ENCODE assay signal across 26 cellular contexts in the genomic region with DNA sequence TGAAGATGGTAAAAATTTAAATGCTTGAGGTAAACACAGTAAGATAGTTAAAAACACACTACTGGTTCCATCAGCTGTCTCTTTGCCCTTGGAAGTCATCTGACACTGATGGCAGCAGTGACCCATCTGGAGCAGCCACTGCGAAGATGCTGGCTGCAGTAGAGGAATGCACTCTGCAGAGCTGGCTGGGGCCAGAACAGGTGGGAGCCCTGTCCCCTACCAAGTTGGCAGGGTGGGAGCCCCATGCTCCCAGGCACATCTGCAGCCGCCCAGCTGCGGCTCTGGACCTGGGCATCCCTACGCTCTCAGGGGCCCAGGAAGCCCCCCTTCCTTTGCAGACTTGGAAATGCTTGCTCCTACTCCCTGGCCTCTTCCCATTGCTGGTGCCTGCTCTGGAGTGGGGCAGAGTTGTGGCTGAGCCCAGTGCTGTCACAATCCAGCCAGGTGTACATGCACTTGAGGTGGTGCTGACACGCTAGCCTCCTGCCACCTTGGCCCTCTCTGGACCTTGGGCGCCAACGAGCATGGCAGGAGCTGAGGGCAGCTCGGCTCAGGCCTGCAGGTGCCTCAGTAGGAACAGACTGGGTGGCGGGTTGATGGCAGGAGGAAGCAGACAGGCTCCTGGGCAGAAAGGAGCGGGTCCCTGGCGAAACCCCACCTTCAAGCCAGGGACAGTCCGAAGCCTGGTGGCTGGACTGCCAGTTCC.
"Had no signal": no experiment of that assay in that cellular context is flagged by ENCODE, and none has a peak within 500 bp of the region (broad histone marks: within the 10 kb centered on the region; RNA-seq: fewer than 3 reads in every experiment).

No MANE protein-coding gene starts in this region.

- DNase-seq: activated CD4-positive, alpha-beta T cell treated with anti-CD3 and anti-CD28 coated beads for 48 hours; activated CD4-positive, alpha-beta T cell treated with anti-CD3 and anti-CD28 coated beads, Interleukin-2, amount 50 U/mL, for 48 hours; activated CD4-positive, CD25-positive, alpha-beta regulatory T cell treated with anti-CD3 and anti-CD28 coated beads, Interleukin-2, amount 50 U/mL, for 72 hours; activated CD8-positive, alpha-beta memory T cell treated with anti-CD3 and anti-CD28 coated beads, Interleukin-2, amount 10 ng/mL, durations not matched to agents 7 days and 5 days; activated effector memory CD4-positive, alpha-beta T cell treated with Interleukin-2 at 50 U/mL for 16 hours; activated naive CD4-positive, alpha-beta T cell; activated naive CD8-positive, alpha-beta T cell treated with anti-CD3 and anti-CD28 coated beads, Interleukin-2, amount 50 U/mL, for 24 hours; activated T-cell treated with anti-CD3 and anti-CD28 coated beads, Interleukin-2, amount 50 U/mL, for 24 hours; amniotic stem cell; body of pancreas; MG63; NCI-H1105 treated with DMSO at 0.1 percent for 48 hours; NCI-H1436 treated with DMSO at 0.1 percent for 48 hours; NCI-H187; NCI-H2081; NCI-H446; NCI-H524; SHP77 had no signal

- H3K27ac ChIP-seq: ascending aorta, body of pancreas, Peyer's patch, RWPE1, SJSA1 had no signal

- ATAC-seq: activated CD8-positive, alpha-beta memory T cell treated with anti-CD3 and anti-CD28 coated beads, Interleukin-2, amount 10 ng/mL, durations not matched to agents 7 days and 5 days; activated naive CD4-positive, alpha-beta T cell treated with anti-CD3 and anti-CD28 coated beads, Interleukin-2, amount 50 U/mL, for 72 hours; activated naive CD8-positive, alpha-beta T cell treated with anti-CD3 and anti-CD28 coated beads, Interleukin-2, amount 50 U/mL, for 24 hours; body of pancreas; WTC11 had no signal

- H3K27me3 Mint-ChIP-seq: activated CD8-positive, alpha-beta memory T cell treated with anti-CD3 and anti-CD28 coated beads, Interleukin-2, amount 10 ng/mL, durations not matched to agents 7 days and 5 days; activated naive CD8-positive, alpha-beta T cell treated with anti-CD3 and anti-CD28 coated beads, Interleukin-2, amount 50 U/mL, for 24 hours; activated T-cell treated with anti-CD3 and anti-CD28 coated beads, Interleukin-2, amount 50 U/mL, for 24 hours had no signal

- H3K27me3 ChIP-seq: ascending aorta, body of pancreas, MG63, Peyer's patch, SJSA1 had no signal

- H3K9me3 Mint-ChIP-seq: activated naive CD4-positive, alpha-beta T cell treated with anti-CD3 and anti-CD28 coated beads, Interleukin-2, amount 50 U/mL, for 72 hours; activated naive CD8-positive, alpha-beta T cell treated with anti-CD3 and anti-CD28 coated beads, Interleukin-2, amount 50 U/mL, for 24 hours; activated T-cell treated with anti-CD3 and anti-CD28 coated beads, Interleukin-2, amount 50 U/mL, for 24 hours; activated T-helper 1 cell treated with anti-CD3 and anti-CD28 coated beads, Interleukin-12 subunit alpha, Interleukin-12 subunit beta, Interleukin-2, Interleukin-4 antibody, amounts not matched to agents 30 ng/mL and 10 ng/mL and 1 ng/mL, durations not matched to agents 14 hours and 24 hours and 36 hours; T-helper 1 cell treated with Interleukin-12 subunit alpha and Interleukin-12 subunit beta and Interleukin-4 antibody, amounts not matched to agents 30 μg/mL and 1 μg/mL, for 36 hours; WTC11 had no signal

- H3K4me1 Mint-ChIP-seq: activated CD8-positive, alpha-beta memory T cell treated with anti-CD3 and anti-CD28 coated beads, Interleukin-2, amount 10 ng/mL, durations not matched to agents 7 days and 5 days; activated naive CD8-positive, alpha-beta T cell treated with anti-CD3 and anti-CD28 coated beads, Interleukin-2, amount 50 U/mL, for 24 hours had no signal

- H3K9me3 ChIP-seq: ascending aorta, body of pancreas, MG63, Peyer's patch, SJSA1 had no signal

- H3K36me3 ChIP-seq: ascending aorta, MG63, Peyer's patch, SJSA1 had no signal

- H3K4me3 Mint-ChIP-seq: activated CD8-positive, alpha-beta memory T cell treated with anti-CD3 and anti-CD28 coated beads, Interleukin-2, amount 10 ng/mL, durations not matched to agents 7 days and 5 days; activated naive CD8-positive, alpha-beta T cell treated with anti-CD3 and anti-CD28 coated beads, Interleukin-2, amount 50 U/mL, for 24 hours; activated T-cell treated with anti-CD3 and anti-CD28 coated beads, Interleukin-2, amount 50 U/mL, for 24 hours; activated T-helper 1 cell treated with anti-CD3 and anti-CD28 coated beads, Interleukin-12 subunit alpha, Interleukin-12 subunit beta, Interleukin-2, Interleukin-4 antibody, amounts not matched to agents 30 ng/mL and 10 ng/mL and 1 ng/mL, durations not matched to agents 14 hours and 24 hours and 36 hours; T-helper 1 cell treated with Interleukin-12 subunit alpha and Interleukin-12 subunit beta and Interleukin-4 antibody, amounts not matched to agents 30 μg/mL and 1 μg/mL, for 36 hours; WTC11 had no signal

- H3K4me3 ChIP-seq: ascending aorta, body of pancreas, MG63, Peyer's patch, SJSA1 had no signal

- H3K4me1 ChIP-seq: body of pancreas had no signal

- H3K36me3 Mint-ChIP-seq: activated CD8-positive, alpha-beta memory T cell treated with anti-CD3 and anti-CD28 coated beads, Interleukin-2, amount 10 ng/mL, durations not matched to agents 7 days and 5 days; activated naive CD4-positive, alpha-beta T cell treated with anti-CD3 and anti-CD28 coated beads, Interleukin-2, amount 50 U/mL, for 72 hours; WTC11 had no signal

- H3K27ac Mint-ChIP-seq: activated CD8-positive, alpha-beta memory T cell treated with anti-CD3 and anti-CD28 coated beads, Interleukin-2, amount 10 ng/mL, durations not matched to agents 7 days and 5 days; activated naive CD4-positive, alpha-beta T cell treated with anti-CD3 and anti-CD28 coated beads, Interleukin-2, amount 50 U/mL, for 72 hours; activated naive CD8-positive, alpha-beta T cell treated with anti-CD3 and anti-CD28 coated beads, Interleukin-2, amount 50 U/mL, for 24 hours; activated T-cell treated with anti-CD3 and anti-CD28 coated beads, Interleukin-2, amount 50 U/mL, for 24 hours; activated T-helper 1 cell treated with anti-CD3 and anti-CD28 coated beads, Interleukin-12 subunit alpha, Interleukin-12 subunit beta, Interleukin-2, Interleukin-4 antibody, amounts not matched to agents 30 ng/mL and 10 ng/mL and 1 ng/mL, durations not matched to agents 14 hours and 24 hours and 36 hours; T-helper 1 cell treated with Interleukin-12 subunit alpha and Interleukin-12 subunit beta and Interleukin-4 antibody, amounts not matched to agents 30 μg/mL and 1 μg/mL, for 36 hours; WTC11 had no signal
